ENCODE assay signal across 21 cellular contexts in the genomic region with DNA sequence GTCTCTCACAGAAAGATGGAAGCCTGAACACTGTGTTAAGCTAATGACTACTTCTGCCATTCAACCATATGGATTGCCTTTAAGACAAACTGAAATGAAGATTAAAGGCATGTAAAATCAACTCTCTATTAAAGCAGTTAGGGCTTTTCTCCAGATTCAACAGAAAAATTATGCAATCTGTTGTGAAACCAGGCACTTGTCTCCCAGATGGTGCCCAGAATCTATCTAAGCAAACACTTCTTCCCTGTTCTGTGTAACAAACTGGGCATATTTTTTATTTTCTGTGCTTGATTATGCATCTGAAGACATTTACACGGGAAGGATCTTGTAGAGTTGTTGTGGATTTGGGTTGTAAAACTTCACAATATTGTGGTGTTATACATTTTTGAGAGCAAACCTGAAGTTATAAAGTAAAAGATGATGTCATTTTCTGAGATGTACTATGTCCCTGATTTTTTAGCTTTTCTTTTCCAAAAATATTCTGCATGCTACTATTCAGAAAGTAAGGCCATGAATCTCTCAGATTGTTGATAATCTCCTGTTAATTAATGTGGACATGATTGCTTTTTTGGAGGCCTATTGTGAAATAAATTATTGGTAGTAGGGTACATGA.
"Had no signal": no experiment of that assay in that cellular context is flagged by ENCODE, and none has a peak within 500 bp of the region (broad histone marks: within the 10 kb centered on the region; RNA-seq: fewer than 3 reads in every experiment).

No MANE protein-coding gene starts in this region.

- H3K36me3 ChIP-seq: esophagus muscularis mucosa, gastroesophageal sphincter, left ventricle myocardium inferior, lower lobe of right lung, neural progenitor cell, ovary, right atrium auricular region, tibial nerve, upper lobe of right lung, vagina had no signal

- H3K4me1 ChIP-seq: esophagus muscularis mucosa, gastroesophageal sphincter, left ventricle myocardium inferior, lower lobe of right lung, neural progenitor cell, right atrium auricular region, tibial nerve, upper lobe of right lung, vagina had no signal

- ATAC-seq: effector memory CD8-positive, alpha-beta T cell; gastroesophageal sphincter; lower lobe of right lung; natural killer cell treated with Interleukin-12 subunit alpha and Interleukin-12 subunit beta and Interleukin-15 and Interleukin-18, amount 100 ng/mL, for 72 hours; stimulated activated effector memory CD8-positive, alpha-beta T cell treated with anti-CD3 and anti-CD28 coated beads, Interleukin-12 subunit alpha, Interleukin-12 subunit beta, amount 100 ng/mL, for 72 hours; stimulated activated naive CD8-positive, alpha-beta T cell treated with anti-CD3 and anti-CD28 coated beads, Interleukin-15, Interleukin-2, amounts not matched to agents 100 U/mL and 50 U/mL, for 24 hours; upper lobe of right lung had no signal

- H3K27ac ChIP-seq: epithelial cell of prostate, esophagus muscularis mucosa, gastroesophageal sphincter, left ventricle myocardium inferior, lower lobe of right lung, neural progenitor cell, ovary, right atrium auricular region, tibial nerve, upper lobe of right lung, vagina had no signal

- DNase-seq: effector memory CD8-positive, alpha-beta T cell; foreskin fibroblast; glutamatergic neuron; left ventricle myocardium inferior; lower lobe of right lung; nucleus accumbens; ovary; stimulated activated CD4-positive, alpha-beta T cell treated with anti-CD3 and anti-CD28 coated beads, Interleukin-4, amount 100 ng/mL, for 1 hour; stimulated activated CD8-positive, alpha-beta memory T cell treated with anti-CD3 and anti-CD28 coated beads, Interleukin-4, amount 100 ng/mL, for 48 hours; stimulated activated naive CD8-positive, alpha-beta T cell treated with anti-CD3 and anti-CD28 coated beads, Interleukin-15, Interleukin-2, amounts not matched to agents 100 U/mL and 50 U/mL, for 24 hours; upper lobe of right lung had no signal

- H3K4me3 ChIP-seq: esophagus muscularis mucosa, gastroesophageal sphincter, left ventricle myocardium inferior, lower lobe of right lung, neural progenitor cell, ovary, right atrium auricular region, smooth muscle cell, tibial nerve, upper lobe of right lung, vagina had no signal

- H3K9me3 ChIP-seq: esophagus muscularis mucosa, gastroesophageal sphincter, lower lobe of right lung, ovary, right atrium auricular region, tibial nerve, upper lobe of right lung, vagina had no signal

- H3K27me3 ChIP-seq: esophagus muscularis mucosa, gastroesophageal sphincter, neural progenitor cell, ovary, right atrium auricular region, tibial nerve, upper lobe of right lung, vagina had no signal
